In genomic region chr15:51869074-51869425, GRCh38 we compare ENCODE assay signal across 9 cellular contexts. TPM values are rescaled to one million over a fixed set of nuclear protein-coding genes. Genes with fewer than 3 reads are reported as not detected.
DNase-seq lines count a peak whose midpoint lies in the region; ATAC-seq, FAIRE-seq and TF ChIP-seq lines count a peak whose summit lies in the region.
"Had no signal": no experiment of that assay in that cellular context is flagged by ENCODE, and none has a peak within 500 bp of the region (broad histone marks: within the 10 kb centered on the region; RNA-seq: fewer than 3 reads in every experiment).

No MANE protein-coding gene starts in this region.

- CTCF ChIA-PET in endothelial cell of umbilical vein (lab: Charles Lee) = interaction anchor here (1.1 to 1.8 kb wide), 3 partner anchors 20 to 27 kb away, joined by 3 to 5 read pairs (median 3); no protein-coding TSS in a partner anchor

- H3K4me2 ChIP-seq in endothelial cell of umbilical vein (ENCODE audit: insufficient read depth, low read length) = no peak overlapping the region

- no peaks in the 10 kb centered on the region for H3K9me1 ChIP-seq in endothelial cell of umbilical vein (replicated peaks; ENCODE audit: control insufficient read depth, extremely low read depth, insufficient read depth, low read length)

- no peak overlapping the region for H2AFZ ChIP-seq in endothelial cell of umbilical vein (ENCODE audit: low read depth, low read length)

- H4K20me1 ChIP-seq in endothelial cell of umbilical vein (replicated peaks; ENCODE audit: control insufficient read depth, extremely low read depth, insufficient read depth, low read length) = no peaks in the 10 kb centered on the region

- peaks cover 27% of the 10 kb centered on the region for H3K79me2 ChIP-seq in endothelial cell of umbilical vein (ENCODE audit: control insufficient read depth, insufficient read depth, low read length)

- no peak overlapping the region for H3K4me3 ChIP-seq in endothelial cell of umbilical vein (replicated peaks in 1 of 3; ENCODE audit: insufficient read depth in 1 of 3, low read depth in 1 of 3, low read length in 3 of 3)
- no peak overlapping the region for H3K4me3 ChIP-seq in coronary artery

- ATAC-seq in HG03196 (IDR thresholded peaks at IDR 0.05; ENCODE audit: unreplicated experiment) = no peak

- no peaks in the 10 kb centered on the region for H3K9me3 ChIP-seq in endothelial cell of umbilical vein (replicated peaks; ENCODE audit: control insufficient read depth, insufficient read depth, low read length)

- dilution Hi-C loops in endothelial cell of umbilical vein (cut with MboI; ENCODE audit: extremely low pct_ligation_motif_present, low sequenced_read_pairs) = no loop called here

- H3K36me3 ChIP-seq in endothelial cell of umbilical vein (ENCODE audit: control insufficient read depth in 2 of 2, extremely low read depth in 1 of 2, insufficient read depth in 2 of 2, low read length in 2 of 2) = peaks cover 0 to 8% of the 10 kb centered on the region in 2 experiments

- H3K27me3 ChIP-seq in endothelial cell of umbilical vein (ENCODE audit: control insufficient read depth in 2 of 2, insufficient read depth in 2 of 2, low read length in 2 of 2) = no peaks in the 10 kb centered on the region

- TF ChIP-seq POLR2A in endothelial cell of umbilical vein (IDR thresholded peaks at IDR 0.05; ENCODE audit: low read depth, low read length) = no peak

- FAIRE-seq in endothelial cell of umbilical vein (lab: Jason Lieb, UNC) = no peak

- intact Hi-C loops in endothelial cell of umbilical vein (cut with micrococcal nuclease) = no loop called here

- TF ChIP-seq CTCF in endothelial cell of umbilical vein (IDR thresholded peaks at IDR 0.05; ENCODE audit: extremely low read depth in 1 of 2, insufficient read depth in 1 of 2, low read depth in 1 of 2, low read length in 2 of 2) = no peak
- no peak for TF ChIP-seq CTCF in coronary artery (IDR thresholded peaks at IDR 0.05)

- peaks cover 9% of the 10 kb centered on the region for H3K4me1 ChIP-seq in endothelial cell of umbilical vein (ENCODE audit: control insufficient read depth, extremely low read depth, insufficient read depth, low read length)

- DNase-seq in ELR (ENCODE audit: low read depth) (peak; percentile 90), RPMI7951 (ENCODE audit: low read depth) (peak; percentile 98), endothelial cell of umbilical vein (ENCODE audit: low read depth, low spot score) (peak; percentile 65), pulmonary artery endothelial cell (ENCODE audit: low read depth, low spot score) (peak; percentile 50), occipital lobe (lab: John Stamatoyannopoulos, UW) (no peak), coronary artery (ENCODE audit: low spot score) (no peak)
- no peak for DNase-seq in activated CD8-positive, alpha-beta memory T cell treated with anti-CD3 and anti-CD28 coated beads, Interleukin-2, amount 50 U/mL, for 48 hours
- DNase-seq: NCI-H2081 had no signal

- H3K9ac ChIP-seq in endothelial cell of umbilical vein (replicated peaks; ENCODE audit: extremely low read depth, insufficient read depth, low read length) = no peak overlapping the region

- H3K27ac ChIP-seq in endothelial cell of umbilical vein (ENCODE audit: insufficient read depth, low read depth, low read length) = no peak overlapping the region
- no peak overlapping the region for H3K27ac ChIP-seq in coronary artery

- POLR2A ChIA-PET in endothelial cell of umbilical vein (lab: Charles Lee) = no interaction called here

- no TSS peak for BruUV-seq in endothelial cell of umbilical vein (replicated peaks; lab: Mats Ljungman, UMichigan)

TF ChIP-seq in endothelial cell of umbilical vein, 7 proteins besides CTCF, POLR2A, EP300 and RAD21:
- TF ChIP-seq, protein P1, sequence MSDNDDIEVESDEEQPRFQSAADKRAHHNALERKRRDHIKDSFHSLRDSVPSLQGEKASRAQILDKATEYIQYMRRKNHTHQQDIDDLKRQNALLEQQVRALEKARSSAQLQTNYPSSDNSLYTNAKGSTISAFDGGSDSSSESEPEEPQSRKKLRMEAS (IDR thresholded peaks at IDR 0.05; ENCODE audit: insufficient read depth, insufficient read length) = no peak
- peak; percentile 52 for TF ChIP-seq FOS (IDR thresholded peaks at IDR 0.05; ENCODE audit: borderline replicate concordance, insufficient read depth, low read length)

RNA-seq across cellular contexts. Expression of gene TMOD3, which starts 39.6 kb away (rescaled TPM):
- total RNA-seq in RPMI7951 (2014; rRNA removed; shearing (Covaris generic)) = 58.2 and 63.9 TPM in 2 replicates
- total RNA-seq in endothelial cell of umbilical vein = 63.7 and 64.3 TPM in 2 replicates
- polyA plus RNA-seq in endothelial cell of umbilical vein = 7.6 and 10.4 TPM in 2 replicates
- polyA plus RNA-seq in endothelial cell of umbilical vein (2011; cell fraction: cytosol; rRNA removed) = 11.2 and 12.1 TPM in 2 replicates
- polyA plus RNA-seq in endothelial cell of umbilical vein (2011; cell fraction: nucleus; rRNA removed) = 11.2 and 15.0 TPM in 2 replicates
- polyA plus RNA-seq in endothelial cell of umbilical vein (2012) = 23.2 and 28.8 TPM in 2 replicates
- polyA minus RNA-seq in endothelial cell of umbilical vein = 24.7 and 41.7 TPM in 2 replicates
- polyA minus RNA-seq in endothelial cell of umbilical vein (2011; cell fraction: cytosol; rRNA and poly(A)+ RNA removed) = 17.8 TPM
- polyA minus RNA-seq in endothelial cell of umbilical vein (2011; cell fraction: nucleus; rRNA and poly(A)+ RNA removed) = 42.3 and 50.2 TPM in 2 replicates
- 73.5 and 75.9 TPM in 2 replicates for total RNA-seq in pulmonary artery endothelial cell
- total RNA-seq in occipital lobe = 81.7 TPM

Comparison
In these comparisons a context has a peak if more than half of its experiments do, and no peak if none do; other contexts are left out.
1. DNase-seq: peak in ELR (single experiment), RPMI7951 (single experiment), endothelial cell of umbilical vein (single experiment) and pulmonary artery endothelial cell (single experiment); none in activated CD8-positive, alpha-beta memory T cell treated with anti-CD3 and anti-CD28 coated beads, Interleukin-2, amount 50 U/mL, for 48 hours (single experiment), occipital lobe (single experiment) and coronary artery (single experiment).